In genomic region chr2:159065313-159065712, GRCh38 we compare ENCODE assay signal across 12 cellular contexts.
DNase-seq lines count a peak whose midpoint lies in the region; ATAC-seq, FAIRE-seq and TF ChIP-seq lines count a peak whose summit lies in the region.
"Had no signal": no experiment of that assay in that cellular context is flagged by ENCODE, and none has a peak within 500 bp of the region (broad histone marks: within the 10 kb centered on the region; RNA-seq: fewer than 3 reads in every experiment).

No MANE protein-coding gene starts in this region.

- ATAC-seq in foreskin keratinocyte (no peak), HG03378 (IDR thresholded peaks at IDR 0.05; ENCODE audit: unreplicated experiment) (no peak)
- ATAC-seq: activated CD8-positive, alpha-beta T cell treated with anti-CD3 and anti-CD28 coated beads for 36 hours had no signal

- no peak for FAIRE-seq in astrocyte (lab: Jason Lieb, UNC)

- TF ChIP-seq CTCF in astrocyte (IDR thresholded peaks at IDR 0.05; ENCODE audit: insufficient read depth, low read depth, low read length) = no peak
- no peak for TF ChIP-seq CTCF in foreskin keratinocyte (conservative IDR thresholded peaks at IDR 0.05)
- no peak for TF ChIP-seq CTCF in GM10266 (IDR thresholded peaks at IDR 0.05; ENCODE audit: control insufficient read depth, insufficient read depth, low read depth, missing control alignments)

- H3K27ac ChIP-seq in HUES48 (ENCODE audit: low read depth, low read length) (peak overlapping the region; percentile 76), astrocyte (ENCODE audit: low read depth, low read length) (peak overlapping the region; percentile 29), foreskin keratinocyte (peak overlapping the region; percentile 9), stomach smooth muscle (ENCODE audit: low read length) (peak overlapping the region; percentile 46)

- H3K9ac ChIP-seq in HUES48 (ENCODE audit: low read depth, low read length) = no peak overlapping the region
- H3K9ac ChIP-seq in astrocyte (ENCODE audit: low read length) = peak overlapping the region; percentile 16
- H3K9ac ChIP-seq in stomach smooth muscle (ENCODE audit: low read length in 2 of 2) = no peak overlapping the region

- H3K36me3 ChIP-seq in HUES48 (ENCODE audit: control insufficient read depth, insufficient read depth, low read length) = no peaks in the 10 kb centered on the region
- H3K36me3 ChIP-seq in astrocyte (ENCODE audit: insufficient read depth, low read length) = peaks cover 8% of the 10 kb centered on the region
- H3K36me3 ChIP-seq in stomach smooth muscle (ENCODE audit: control insufficient read depth in 2 of 2, insufficient read depth in 2 of 2, low read length in 2 of 2) = peaks cover 0 to 2% of the 10 kb centered on the region in 2 donors

- no peak for DNase-seq in astrocyte (ENCODE audit: low read depth)
- no peak for DNase-seq in foreskin keratinocyte
- DNase-seq in activated naive CD4-positive, alpha-beta T cell treated with Interleukin-2 at 50 U/mL for 16 hours = no peak
- DNase-seq in central memory CD4-positive, alpha-beta T cell = no peak
- no peak for DNase-seq in GM10266 (ENCODE audit: extremely low spot score)
- DNase-seq: activated CD8-positive, alpha-beta T cell treated with anti-CD3 and anti-CD28 coated beads for 36 hours; activated effector memory CD4-positive, alpha-beta T cell treated with Interleukin-2 at 50 U/mL for 16 hours; naive B cell; T1000 had no signal

- H3K4me1 ChIP-seq in HUES48 (ENCODE audit: control insufficient read depth, insufficient read depth, low read length) (peaks cover 21% of the 10 kb centered on the region), astrocyte (ENCODE audit: insufficient read depth, low read length) (peaks cover 35% of the 10 kb centered on the region), foreskin keratinocyte (peaks cover 24% of the 10 kb centered on the region), stomach smooth muscle (ENCODE audit: control insufficient read depth, insufficient read depth, low read length) (peaks cover 7% of the 10 kb centered on the region)

- no peaks in the 10 kb centered on the region for H3K27me3 ChIP-seq in HUES48 (ENCODE audit: control insufficient read depth, insufficient read depth, low read length)
- H3K27me3 ChIP-seq in astrocyte (ENCODE audit: insufficient read depth, low read length) = no peaks in the 10 kb centered on the region
- no peaks in the 10 kb centered on the region for H3K27me3 ChIP-seq in foreskin keratinocyte
- no peaks in the 10 kb centered on the region for H3K27me3 ChIP-seq in stomach smooth muscle (ENCODE audit: control insufficient read depth in 1 of 2, insufficient read depth in 2 of 2, low read length in 2 of 2)

- H3K79me2 ChIP-seq in astrocyte (ENCODE audit: insufficient read depth, low read length) = peaks cover 46% of the 10 kb centered on the region

- H3K4me3 Mint-ChIP-seq in astrocyte (ENCODE audit: unreplicated experiment) = peak overlapping the region; percentile 42
- H3K4me3 Mint-ChIP-seq: activated CD8-positive, alpha-beta T cell treated with anti-CD3 and anti-CD28 coated beads for 36 hours; naive B cell had no signal

- peak overlapping the region; percentile 61 for H3K4me2 ChIP-seq in astrocyte (ENCODE audit: low read length)

- H3K27ac Mint-ChIP-seq in astrocyte (ENCODE audit: unreplicated experiment) = peak overlapping the region; percentile 2
- H3K27ac Mint-ChIP-seq: activated CD8-positive, alpha-beta T cell treated with anti-CD3 and anti-CD28 coated beads for 36 hours had no signal

- H3K36me3 Mint-ChIP-seq in astrocyte (ENCODE audit: low read depth, unreplicated experiment) = peaks cover 5% of the 10 kb centered on the region
- H3K36me3 Mint-ChIP-seq: naive B cell had no signal

- H3K4me1 Mint-ChIP-seq in astrocyte (ENCODE audit: low read depth, unreplicated experiment) = peaks cover 32% of the 10 kb centered on the region

- H3K27me3 Mint-ChIP-seq in astrocyte (ENCODE audit: low read depth, unreplicated experiment) = no peaks in the 10 kb centered on the region
- H3K27me3 Mint-ChIP-seq: activated CD8-positive, alpha-beta T cell treated with anti-CD3 and anti-CD28 coated beads for 36 hours; naive B cell had no signal

- H3K9me3 ChIP-seq in HUES48 (ENCODE audit: control insufficient read depth, insufficient read depth, low read length) (no peaks in the 10 kb centered on the region), astrocyte (ENCODE audit: insufficient read depth, low read depth, low read length) (no peaks in the 10 kb centered on the region), stomach smooth muscle (ENCODE audit: control insufficient read depth in 2 of 2, low read length in 2 of 2) (no peaks in the 10 kb centered on the region)

- H2AFZ ChIP-seq in astrocyte (ENCODE audit: low read depth, low read length) = no peak overlapping the region

- no peaks in the 10 kb centered on the region for H4K20me1 ChIP-seq in astrocyte (ENCODE audit: insufficient read depth, low read length)

- no peaks in the 10 kb centered on the region for H3K9me3 Mint-ChIP-seq in astrocyte (ENCODE audit: unreplicated experiment)
- H3K9me3 Mint-ChIP-seq: activated CD8-positive, alpha-beta T cell treated with anti-CD3 and anti-CD28 coated beads for 36 hours; naive B cell had no signal

- H3K4me3 ChIP-seq in HUES48 (ENCODE audit: low read depth, low read length) (no peak overlapping the region), astrocyte (ENCODE audit: insufficient read depth, low read depth, low read length) (no peak overlapping the region), stomach smooth muscle (ENCODE audit: low read length in 2 of 2) (no peak overlapping the region)

Comparison
In these comparisons a context has a peak if more than half of its experiments do, and no peak if none do; other contexts are left out.
1. H3K27ac ChIP-seq: peak in every context shown above with its lines; median percentile 76 in HUES48; 46 in stomach smooth muscle; 29 in astrocyte; 9 in foreskin keratinocyte.